9 cellular contexts compared by ENCODE assay signal in genomic region chr17:81043725-81044427, GRCh38. TPM values are rescaled to one million over a fixed set of nuclear protein-coding genes. Genes with fewer than 3 reads are reported as not detected.
DNase-seq lines count a peak whose midpoint lies in the region; ATAC-seq and TF ChIP-seq lines count a peak whose summit lies in the region.
"Had no signal": no experiment of that assay in that cellular context is flagged by ENCODE, and none has a peak within 500 bp of the region (broad histone marks: within the 10 kb centered on the region; RNA-seq: fewer than 3 reads in every experiment).

No MANE protein-coding gene starts in this region.

- DNase-seq in CMK (ENCODE audit: low read depth) (peak; percentile 69), SK-N-MC (ENCODE audit: low read depth, low spot score) (no peak), foreskin keratinocyte (peak in 1 of 2 donors; percentile 84), omental fat pad (ENCODE audit: low spot score) (no peak), GM13976 (ENCODE audit: low spot score) (no peak), epidermal melanocyte (ENCODE audit: insufficient read length, low spot score) (no peak)
- DNase-seq in stimulated activated CD4-positive, alpha-beta T cell treated with anti-CD3 and anti-CD28 coated beads, Interleukin-4, amount 100 ng/mL, for 4 hours = no peak

- H3K36me3 ChIP-seq in SK-N-MC (ENCODE audit: insufficient read depth, low read length) = no peaks in the 10 kb centered on the region

- ATAC-seq in foreskin keratinocyte (peak; percentile 28), omental fat pad (ENCODE audit: low FRiP score) (peak; percentile 72), GM21619 (IDR thresholded peaks at IDR 0.05; ENCODE audit: unreplicated experiment) (no peak)

- in situ Hi-C loops in GM13976 (cut with MboI; ENCODE audit: low sequenced_read_pairs, unreplicated experiment) = no loop called here

- no peak overlapping the region for H3K9ac ChIP-seq in SK-N-MC (ENCODE audit: insufficient read length)

- H3K9me3 ChIP-seq in SK-N-MC (ENCODE audit: low read depth, low read length) = no peaks in the 10 kb centered on the region
- H3K9me3 ChIP-seq: BE2C had no signal

- peak overlapping the region; percentile 26 for H3K4me3 ChIP-seq in SK-N-MC

- H3K4me1 ChIP-seq in foreskin keratinocyte = peaks cover 34% of the 10 kb centered on the region

- TF ChIP-seq CTCF in foreskin keratinocyte (conservative IDR thresholded peaks at IDR 0.05) (no peak), omental fat pad (IDR thresholded peaks at IDR 0.05) (no peak), GM13976 (IDR thresholded peaks at IDR 0.05; ENCODE audit: borderline replicate concordance, control extremely low read depth, extremely low read depth, insufficient read depth, missing control alignments) (no peak)

- no peaks in the 10 kb centered on the region for H3K27me3 ChIP-seq in foreskin keratinocyte
- H3K27me3 ChIP-seq: BE2C had no signal

- H3K27ac ChIP-seq in SK-N-MC (no peak overlapping the region), foreskin keratinocyte (peak overlapping the region; percentile 17)

RNA-seq across cellular contexts. Expression of gene BAIAP2, which starts 8.9 kb away (rescaled TPM):
- total RNA-seq in foreskin keratinocyte = 104 and 106 TPM in 2 replicates
- 117 and 118 TPM in 2 replicates for polyA plus RNA-seq in foreskin keratinocyte
- total RNA-seq in omental fat pad = 10 to 100 TPM; 15.9 to 50.2 (median 36.4) TPM

RNA-seq across cellular contexts. Expression of gene CHMP6, which starts 52.2 kb away (rescaled TPM):
- 26.1 and 27.1 TPM in 2 replicates for total RNA-seq in foreskin keratinocyte
- polyA plus RNA-seq in foreskin keratinocyte = 41.1 and 43.9 TPM in 2 replicates
- 10 to 100 TPM; 13.5 to 23.2 (median 16.8) TPM for total RNA-seq in omental fat pad
